In genomic region chr16:84699147-84699711, GRCh38 we compare ENCODE assay signal across 1 cellular context.
A peak's percentile ranks its signal among the peaks of the same experiment; 100 is the strongest.
TF ChIP-seq lines count a peak whose summit lies in the region.

No MANE protein-coding gene starts in this region.

TF ChIP-seq in HepG2, 621 proteins besides CTCF, POLR2A, EP300 and RAD21 (continued from another document and continues in another):
- TF ChIP-seq HOMEZ (CRISPR knock-in tag; IDR thresholded peaks at IDR 0.05; ENCODE audit: low read depth) (0 out of 2 replicates have a peak, but pooled peaks have one; percentile 10), ZNF275 (CRISPR knock-in tag; IDR thresholded peaks at IDR 0.05; ENCODE audit: borderline replicate concordance) (peak; percentile 72; the same call in 1 of the 2 replicates), PAWR (CRISPR knock-in tag; IDR thresholded peaks at IDR 0.05; ENCODE audit: borderline replicate concordance) (0 out of 2 replicates have a peak, but pooled peaks have one; percentile 12), NFKBIZ (CRISPR knock-in tag; IDR thresholded peaks at IDR 0.05) (peak; percentile 77; the same call in 1 of the 2 replicates), ZNF251 (CRISPR knock-in tag; IDR thresholded peaks at IDR 0.05) (0 out of 2 replicates have a peak, but pooled peaks have one; percentile 58), PTBP1 (IDR thresholded peaks at IDR 0.05; ENCODE audit: low read depth, low read length, poor library complexity, severe bottlenecking) (peak; percentile 73), MZF1 (CRISPR knock-in tag; IDR thresholded peaks at IDR 0.05; ENCODE audit: borderline replicate concordance) (no peak), SYNCRIP (IDR thresholded peaks at IDR 0.05; ENCODE audit: insufficient read depth, low read depth, low read length) (no peak), GPN1 (CRISPR knock-in tag; IDR thresholded peaks at IDR 0.05; ENCODE audit: borderline replicate concordance) (0 out of 2 replicates have a peak, but pooled peaks have one; percentile 60), ZNF792 (CRISPR knock-in tag; IDR thresholded peaks at IDR 0.05) (peak; percentile 45; the same call in 1 of the 2 replicates), ZFP36L1 (CRISPR knock-in tag; IDR thresholded peaks at IDR 0.05) (no peak; the same call in 1 of the 2 replicates), KDM3A (CRISPR knock-in tag; IDR thresholded peaks at IDR 0.05; ENCODE audit: low read depth) (no peak), CENPBD1 (CRISPR knock-in tag; IDR thresholded peaks at IDR 0.05; ENCODE audit: borderline replicate concordance, low read depth) (no peak), ZNF724P (CRISPR knock-in tag; IDR thresholded peaks at IDR 0.05; ENCODE audit: borderline replicate concordance) (peak; percentile 21), ZNF180 (CRISPR knock-in tag; IDR thresholded peaks at IDR 0.05; ENCODE audit: borderline replicate concordance, low read depth) (0 out of 2 replicates have a peak, but pooled peaks have one; percentile 67), ZNF121 (CRISPR knock-in tag; IDR thresholded peaks at IDR 0.05) (no peak), MIER2 (CRISPR knock-in tag; IDR thresholded peaks at IDR 0.05) (0 out of 2 replicates have a peak, but pooled peaks have one; percentile 8), TIGD3 (CRISPR knock-in tag; IDR thresholded peaks at IDR 0.05; ENCODE audit: borderline replicate concordance) (no peak), ZNF20 (CRISPR knock-in tag; IDR thresholded peaks at IDR 0.05) (peak; percentile 95), ZNF264 (CRISPR knock-in tag; IDR thresholded peaks at IDR 0.05) (peak; percentile 56; the same call in 1 of the 2 replicates), RNF2 (conservative IDR thresholded peaks at IDR 0.05; ENCODE audit: low read depth) (peak; percentile 88), NFAT5 (CRISPR knock-in tag; IDR thresholded peaks at IDR 0.05) (no peak), ZNF274 (CRISPR knock-in tag; IDR thresholded peaks at IDR 0.05) (peak; percentile 83; the same call in 1 of the 2 replicates), REXO4 (CRISPR knock-in tag; IDR thresholded peaks at IDR 0.05; ENCODE audit: borderline replicate concordance) (0 out of 2 replicates have a peak, but pooled peaks have one; percentile 85), BRD4 (CRISPR knock-in tag; IDR thresholded peaks at IDR 0.05) (peak; percentile 76; the same call in 1 of the 2 replicates), ZBTB10 (CRISPR knock-in tag; IDR thresholded peaks at IDR 0.05; ENCODE audit: borderline replicate concordance) (peak; percentile 66), SNAPC2 (CRISPR knock-in tag; IDR thresholded peaks at IDR 0.05) (no peak), ZC3H4 (CRISPR knock-in tag; IDR thresholded peaks at IDR 0.05; ENCODE audit: borderline replicate concordance) (peak; percentile 88; the same call in 1 of the 2 replicates), MLXIP (CRISPR knock-in tag; IDR thresholded peaks at IDR 0.05; ENCODE audit: borderline replicate concordance) (no peak), GTF2F1 (IDR thresholded peaks at IDR 0.05; ENCODE audit: low read length) (no peak), ZNF782 (CRISPR knock-in tag; IDR thresholded peaks at IDR 0.05; ENCODE audit: borderline replicate concordance) (0 out of 2 replicates have a peak, but pooled peaks have one; percentile 16), ARNT2 (CRISPR knock-in tag; IDR thresholded peaks at IDR 0.05; ENCODE audit: low read depth) (no peak; the same call in 1 of the 2 replicates), ZNF652 (CRISPR knock-in tag; IDR thresholded peaks at IDR 0.05; ENCODE audit: borderline replicate concordance, low read depth) (no peak), ZNF747 (CRISPR knock-in tag; IDR thresholded peaks at IDR 0.05; ENCODE audit: borderline replicate concordance) (0 out of 2 replicates have a peak, but pooled peaks have one; percentile 71), ETS1 (CRISPR knock-in tag; IDR thresholded peaks at IDR 0.05) (no peak), ZNF557 (CRISPR knock-in tag; IDR thresholded peaks at IDR 0.05) (peak; percentile 81; the same call in 1 of the 2 replicates), TFDP1 (CRISPR knock-in tag; IDR thresholded peaks at IDR 0.05; ENCODE audit: borderline replicate concordance) (no peak), ERF (CRISPR knock-in tag; IDR thresholded peaks at IDR 0.05) (0 out of 2 replicates have a peak, but pooled peaks have one; percentile 18)
